17 cellular contexts compared by ENCODE assay signal in the genomic region with DNA sequence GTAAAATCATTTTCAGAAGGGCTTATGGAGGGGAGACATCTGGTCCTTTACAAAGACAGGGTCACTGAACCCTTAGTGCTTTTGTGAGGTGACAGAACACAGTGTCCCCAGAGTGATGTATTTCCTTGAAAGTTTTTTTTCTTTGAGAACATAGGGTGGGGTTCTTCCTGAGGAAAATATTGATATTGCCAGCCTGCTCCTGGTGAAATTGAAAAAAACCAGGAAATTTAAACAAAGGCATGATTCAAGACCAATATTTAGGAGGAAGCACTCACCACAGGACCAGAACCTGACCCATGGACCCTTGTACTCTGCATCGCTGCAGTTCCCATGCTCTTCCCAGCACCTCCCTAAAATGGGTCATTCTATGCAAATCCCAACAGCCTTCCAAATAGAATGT.
A peak's percentile ranks its signal among the peaks of the same experiment; 100 is the strongest.
DNase-seq lines count a peak whose midpoint lies in the region; ATAC-seq, FAIRE-seq and TF ChIP-seq lines count a peak whose summit lies in the region.
"Had no signal": no experiment of that assay in that cellular context is flagged by ENCODE, and none has a peak within 500 bp of the region (broad histone marks: within the 10 kb centered on the region; RNA-seq: fewer than 3 reads in every experiment).

No MANE protein-coding gene starts in this region.

- TF ChIP-seq POLR2A in gastroesophageal sphincter (IDR thresholded peaks at IDR 0.05) (no peak), breast epithelium (IDR thresholded peaks at IDR 0.05) (no peak), prostate gland (IDR thresholded peaks at IDR 0.05) (no peak)

- H3K27ac ChIP-seq in HEK293 (ENCODE audit: extremely low read depth, low read depth, low read length): no peak overlapping the region
- peak overlapping the region in 1 of 4 donors; percentile 57 for H3K27ac ChIP-seq in gastroesophageal sphincter
- no peak overlapping the region for H3K27ac ChIP-seq in small intestine (ENCODE audit: low read depth in 1 of 2, low read length in 1 of 2)
- peak overlapping the region in 1 of 2 donors; percentile 64 for H3K27ac ChIP-seq in breast epithelium
- no peak overlapping the region for H3K27ac ChIP-seq in prostate gland
- H3K27ac ChIP-seq: Peyer's patch had no signal

- DNase-seq in left lobe of liver (ENCODE audit: low spot score): no peak
- DNase-seq in small intestine: peak; percentile 3
- no peak for DNase-seq in kidney tubule cell (ENCODE audit: low spot score)
- DNase-seq in breast epithelium (ENCODE audit: low spot score in 2 of 2): no peak
- no peak for DNase-seq in prostate gland (ENCODE audit: low spot score)
- DNase-seq: C1 segment of cervical spinal cord, DMS 273 treated with DMSO at 0.1 percent for 48 hours, Karpas-422, MM.1S, NCI-H1930, NCI-H2171 treated with DMSO at 0.1 percent for 48 hours, NCI-H774, Peyer's patch had no signal

- ATAC-seq in gastroesophageal sphincter (peak; percentile 72), left lobe of liver (peak; percentile 60), GM18867 (IDR thresholded peaks at IDR 0.05; ENCODE audit: unreplicated experiment) (no peak)

- CTCF ChIA-PET in HEK293 (lab: Yijun Ruan, JAX): interaction anchor here (0.6 kb wide), 1 partner anchor 1395 kb away, joined by 3 read pairs; no protein-coding TSS in a partner anchor

- no peaks in the 10 kb centered on the region for H3K27me3 ChIP-seq in gastroesophageal sphincter
- no peaks in the 10 kb centered on the region for H3K27me3 ChIP-seq in small intestine (ENCODE audit: control insufficient read depth in 2 of 2, insufficient read depth in 2 of 2, low read length in 2 of 2)
- H3K27me3 ChIP-seq in breast epithelium: no peaks in the 10 kb centered on the region
- H3K27me3 ChIP-seq in prostate gland (replicated peaks; ENCODE audit: insufficient read depth): no peaks in the 10 kb centered on the region
- H3K27me3 ChIP-seq: Peyer's patch had no signal

- no peaks in the 10 kb centered on the region for H3K36me3 ChIP-seq in HEK293 (ENCODE audit: control insufficient read depth in 2 of 2, insufficient read depth in 1 of 2, low read length in 2 of 2)
- no peaks in the 10 kb centered on the region for H3K36me3 ChIP-seq in gastroesophageal sphincter
- no peaks in the 10 kb centered on the region for H3K36me3 ChIP-seq in small intestine (ENCODE audit: control insufficient read depth in 2 of 2, insufficient read depth in 2 of 2, low read length in 2 of 2)
- no peaks in the 10 kb centered on the region for H3K36me3 ChIP-seq in breast epithelium
- no peaks in the 10 kb centered on the region for H3K36me3 ChIP-seq in prostate gland
- H3K36me3 ChIP-seq: Peyer's patch had no signal

- WGBS in gastroesophageal sphincter (ENCODE audit: low coverage in 1 of 2), 2 donors: 82% methylated on average over 1 of the region's 1 CpG; no CpG with 5 or more reads in 1 of the 2 donors
- 18 to 58% (median 36%) methylated on average over 1 of the region's 1 CpG for WGBS in small intestine, 3 donors
- 100% methylated on average over 1 of the region's 1 CpG for WGBS in prostate gland

- POLR2A ChIA-PET in HEK293 (lab: Yijun Ruan, JAX): no interaction called here

- no peak for FAIRE-seq in small intestine (lab: Jason Lieb, UNC)
- FAIRE-seq: H1 had no signal

- H3K4me3 ChIP-seq in HEK293 (ENCODE audit: low read depth, low read length): no peak overlapping the region
- H3K4me3 ChIP-seq in gastroesophageal sphincter: no peak overlapping the region
- H3K4me3 ChIP-seq in small intestine (ENCODE audit: low read depth in 1 of 2, low read length in 2 of 2): no peak overlapping the region
- H3K4me3 ChIP-seq in breast epithelium: no peak overlapping the region
- H3K4me3 ChIP-seq in prostate gland: no peak overlapping the region
- H3K4me3 ChIP-seq: Peyer's patch had no signal

- intact Hi-C loops in breast epithelium (cut with DNase I; ENCODE audit: low total_unique reads) (no loop called here), prostate gland (cut with DNase I) (no loop called here)

- TF ChIP-seq CTCF in HEK293 (tag by site-specific recombination; IDR thresholded peaks at IDR 0.05) (no peak), gastroesophageal sphincter (IDR thresholded peaks at IDR 0.05) (no peak), breast epithelium (IDR thresholded peaks at IDR 0.05) (no peak), prostate gland (IDR thresholded peaks at IDR 0.05) (no peak)

- H3K4me1 ChIP-seq in HEK293 (ENCODE audit: control insufficient read depth, insufficient read depth, low read length): peaks cover 6% of the 10 kb centered on the region; the same call in 1 of the 2 replicates
- H3K4me1 ChIP-seq in gastroesophageal sphincter: peaks cover 0 to 7% (median 0%) of the 10 kb centered on the region in 3 donors
- H3K4me1 ChIP-seq in small intestine (ENCODE audit: control insufficient read depth in 2 of 2, insufficient read depth in 1 of 2, low read depth in 1 of 2, low read length in 1 of 2): peaks cover 0 to 3% of the 10 kb centered on the region in 2 donors
- no peaks in the 10 kb centered on the region for H3K4me1 ChIP-seq in breast epithelium
- H3K4me1 ChIP-seq in prostate gland (replicated peaks): no peaks in the 10 kb centered on the region
- H3K4me1 ChIP-seq: Peyer's patch had no signal

- no peak for TF ChIP-seq EP300 in gastroesophageal sphincter (IDR thresholded peaks at IDR 0.05)

- no peaks in the 10 kb centered on the region for H3K9me3 ChIP-seq in HEK293 (ENCODE audit: control insufficient read depth, insufficient read depth, low read depth, low read length)
- no peaks in the 10 kb centered on the region for H3K9me3 ChIP-seq in gastroesophageal sphincter
- no peaks in the 10 kb centered on the region for H3K9me3 ChIP-seq in small intestine (ENCODE audit: control insufficient read depth, low read depth)
- no peaks in the 10 kb centered on the region for H3K9me3 ChIP-seq in breast epithelium
- H3K9me3 ChIP-seq in prostate gland: no peaks in the 10 kb centered on the region
- H3K9me3 ChIP-seq: Peyer's patch had no signal

TF ChIP-seq in HEK293, 187 proteins besides CTCF, POLR2A, EP300 and RAD21:
- TF ChIP-seq SP7 (tag by site-specific recombination; IDR thresholded peaks at IDR 0.05) (no peak), ZNF341 (tag by site-specific recombination; IDR thresholded peaks at IDR 0.05; ENCODE audit: low read depth) (peak; percentile 76)
TF ChIP-seq in HEK293: peak in this region for 1.
